Comparison of ENCODE assay signal across 1 cellular context in genomic region chr15:76196286-76196948, GRCh38.
TF ChIP-seq lines count a peak whose summit lies in the region.

No MANE protein-coding gene starts in this region.

TF ChIP-seq in IMR-90, 13 proteins besides CTCF, POLR2A, EP300 and RAD21 (continued from another document):
- TF ChIP-seq MAFK (IDR thresholded peaks at IDR 0.05; ENCODE audit: low read depth, low read length) (no peak), CHD1 (IDR thresholded peaks at IDR 0.05; ENCODE audit: low read depth, low read length) (no peak), BHLHE40 (IDR thresholded peaks at IDR 0.05; ENCODE audit: low read depth, low read length) (peak; percentile 71)
TF ChIP-seq in IMR-90: peak in this region for 4.
